In genomic region chr17:73718912-73719311, GRCh38 we compare ENCODE assay signal across 18 cellular contexts.
DNase-seq lines count a peak whose midpoint lies in the region; ATAC-seq, FAIRE-seq and TF ChIP-seq lines count a peak whose summit lies in the region.
"Had no signal": no experiment of that assay in that cellular context is flagged by ENCODE, and none has a peak within 500 bp of the region (broad histone marks: within the 10 kb centered on the region; RNA-seq: fewer than 3 reads in every experiment).

No MANE protein-coding gene starts in this region.

- H3K36me3 ChIP-seq in HepG2 (replicated peaks in 1 of 2; ENCODE audit: control insufficient read depth in 1 of 2, insufficient read depth in 2 of 2, low read length in 2 of 2) (no peaks in the 10 kb centered on the region), kidney (ENCODE audit: control insufficient read depth in 1 of 2, insufficient read depth in 2 of 2, low read length in 2 of 2) (no peaks in the 10 kb centered on the region)
- H3K36me3 ChIP-seq: SJSA1, uterus had no signal

- TF ChIP-seq RAD21 in HepG2 (CRISPR knock-in tag; IDR thresholded peaks at IDR 0.05) = no peak

- TF ChIP-seq EP300 in HepG2 (IDR thresholded peaks at IDR 0.05; ENCODE audit: low read depth in 2 of 2, low read length in 2 of 2) (no peak), HepG2 (CRISPR knock-in tag; IDR thresholded peaks at IDR 0.05; ENCODE audit: borderline replicate concordance) (no peak)

- H3K27ac ChIP-seq in HepG2 (ENCODE audit: extremely low read length, insufficient read depth, low read length) (no peak overlapping the region), substantia nigra (ENCODE audit: low read depth, low read length, poor library complexity, severe bottlenecking) (peak overlapping the region; percentile 94), kidney (ENCODE audit: low read depth in 2 of 2, low read length in 2 of 2) (no peak overlapping the region)
- H3K27ac ChIP-seq: SJSA1, uterus had no signal

- H3K4me2 ChIP-seq in HepG2 (ENCODE audit: low read depth, low read length) = peak overlapping the region; percentile 59

- intact Hi-C loops in HepG2 (cut with micrococcal nuclease; ENCODE audit: unreplicated experiment) = loop anchor here (10.0 kb wide), 1 partner anchor 64 kb away; no protein-coding TSS in a partner anchor
- intact Hi-C loops in kidney (cut with DNase I) = no loop called here

- POLR2A ChIA-PET in HepG2 (lab: Yijun Ruan, JAX) = interaction anchor here (1.2 kb wide), 1 partner anchor 79 kb away, joined by 3 read pairs; no protein-coding TSS in a partner anchor

- H3K4me3 ChIP-seq in HepG2 (replicated peaks in 1 of 3; ENCODE audit: insufficient read depth in 1 of 3, low read depth in 2 of 3, low read length in 3 of 3) = peak overlapping the region in 1 of 3 experiments; percentile 31; a peak in 1 of 6 replicates
- no peak overlapping the region for H3K4me3 ChIP-seq in kidney (ENCODE audit: low read length in 2 of 2)
- H3K4me3 ChIP-seq: SJSA1, smooth muscle cell, uterus had no signal

- CTCF ChIA-PET in HepG2 (lab: Yijun Ruan, JAX; ENCODE audit: low intra/inter-chr PET ratio, low total read pairs) = no interaction called here

- peaks cover 3 to 30% of the 10 kb centered on the region in 2 experiments; a peak in 4 of 5 replicates for H3K27me3 ChIP-seq in HepG2 (ENCODE audit: control insufficient read depth in 1 of 2, insufficient read depth in 2 of 2, low read length in 2 of 2)
- H3K27me3 ChIP-seq: uterus had no signal

- WGBS in HepG2 (ENCODE audit: low lambda C conversion rate) = 7% methylated on average over 9 of the region's 9 CpGs

- H3K9ac ChIP-seq in HepG2 (ENCODE audit: insufficient read depth, low read depth, low read length) (no peak overlapping the region), kidney (ENCODE audit: low read length in 2 of 2) (no peak overlapping the region)

- H3K4me1 ChIP-seq in HepG2 (ENCODE audit: insufficient read depth, low read length) (peaks cover 24% of the 10 kb centered on the region), kidney (ENCODE audit: control insufficient read depth in 1 of 2, insufficient read depth in 1 of 2, low read depth in 1 of 2, low read length in 2 of 2) (peaks cover 0 to 7% of the 10 kb centered on the region in 2 donors)
- H3K4me1 ChIP-seq: SJSA1, uterus had no signal

- H2AFZ ChIP-seq in HepG2 (ENCODE audit: low read length) = no peak overlapping the region

- H3K9me3 ChIP-seq in HepG2 (ENCODE audit: low read length) (no peaks in the 10 kb centered on the region), kidney (ENCODE audit: control insufficient read depth in 1 of 2, low read length in 2 of 2) (no peaks in the 10 kb centered on the region)
- H3K9me3 ChIP-seq: SJSA1, uterus had no signal

- no TSS peak for BruUV-seq in HepG2 (replicated peaks; lab: Mats Ljungman, UMichigan)

- DNase-seq in SKM-1 treated with dmso at 0.1 percent for 144 hours (lab: John Stamatoyannopoulos, UW; ENCODE audit: unreplicated experiment) = peak; percentile 10
- DNase-seq in SKM-1 (lab: John Stamatoyannopoulos, UW; ENCODE audit: unreplicated experiment) = no peak
- peak; percentile 19 for DNase-seq in SK-N-DZ (ENCODE audit: low spot score)
- no peak for DNase-seq in HepG2 (ENCODE audit: low spot score)
- peak in 10 of 49 donors; percentile 2 to 46 (median 27) for DNase-seq in substantia nigra (lab: John Stamatoyannopoulos, UW)
- DNase-seq in kidney = no peak
- no peak for DNase-seq in cerebellar nuclear complex (lab: John Stamatoyannopoulos, UW)
- DNase-seq: ACHN; activated CD8-positive, alpha-beta T cell treated with anti-CD3 and anti-CD28 coated beads for 36 hours; activated T-cell treated with anti-CD3 and anti-CD28 coated beads, Interleukin-2, amount 50 U/mL, for 72 hours; cortex of kidney; MM.1S; NCI-H226; stimulated activated naive CD4-positive, alpha-beta T cell; uterus had no signal

- no peak for TF ChIP-seq POLR2A in HepG2 (IDR thresholded peaks at IDR 0.05; ENCODE audit: insufficient read depth in 1 of 2, low read depth in 2 of 2, low read length in 2 of 2)

- in situ Hi-C loops in HepG2 (cut with HindIII; ENCODE audit: extremely low pct_ligation_motif_present, low pct_unique_long_range_greater_than_20kb) = loop anchor here (10.0 kb wide), 1 partner anchor 294 kb away; no protein-coding TSS in a partner anchor

- H3K79me2 ChIP-seq in HepG2 (ENCODE audit: insufficient read depth, low read length) = no peaks in the 10 kb centered on the region

- peak; percentile 57 for ATAC-seq in HepG2
- no peak for ATAC-seq in GM18873 (IDR thresholded peaks at IDR 0.05; ENCODE audit: low FRiP score, unreplicated experiment)
- ATAC-seq: activated CD8-positive, alpha-beta T cell treated with anti-CD3 and anti-CD28 coated beads for 36 hours; activated T-cell treated with anti-CD3 and anti-CD28 coated beads, Interleukin-2, amount 50 U/mL, for 72 hours had no signal

- peak; percentile 40 for FAIRE-seq in HepG2 (lab: Jason Lieb, UNC)
- FAIRE-seq in kidney (lab: Jason Lieb, UNC) = no peak

- H4K20me1 ChIP-seq in HepG2 (ENCODE audit: insufficient read depth, low read length) = no peaks in the 10 kb centered on the region

- no peak for TF ChIP-seq CTCF in HepG2 (CRISPR knock-in tag; IDR thresholded peaks at IDR 0.05)
- no peak for TF ChIP-seq CTCF in kidney (IDR thresholded peaks at IDR 0.05; ENCODE audit: borderline replicate concordance, extremely low read depth, insufficient read depth)

TF ChIP-seq in HepG2, 621 proteins besides CTCF, POLR2A, EP300 and RAD21 (continues in another document):
- TF ChIP-seq SKI (IDR thresholded peaks at IDR 0.05; ENCODE audit: partially characterized antibody) (peak; percentile 88), AHDC1 (CRISPR knock-in tag; IDR thresholded peaks at IDR 0.05; ENCODE audit: borderline replicate concordance) (0 out of 2 replicates have a peak, but pooled peaks have one; percentile 29), PATZ1 (CRISPR knock-in tag; IDR thresholded peaks at IDR 0.05) (0 out of 2 replicates have a peak, but pooled peaks have one; percentile 12), NR2C2 (CRISPR knock-in tag; IDR thresholded peaks at IDR 0.05; ENCODE audit: borderline replicate concordance) (peak; percentile 80), NR2F1 (CRISPR knock-in tag; IDR thresholded peaks at IDR 0.05) (peak; percentile 81 to 89; a peak in 3 of 4 replicates), FOXK2 (IDR thresholded peaks at IDR 0.05) (peak; percentile 37; the same call in 1 of the 2 replicates), TBL1XR1 (IDR thresholded peaks at IDR 0.05; ENCODE audit: borderline replicate concordance, low read length, partially characterized antibody) (peak; percentile 72), MAX (IDR thresholded peaks at IDR 0.05) (peak; percentile 49; the same call in 1 of the 2 replicates), ESRRA (CRISPR knock-in tag; IDR thresholded peaks at IDR 0.05; ENCODE audit: low read depth) (peak; percentile 8; the same call in 1 of the 2 replicates)

Comparison
In these comparisons a context has a peak if more than half of its experiments do, and no peak if none do; other contexts are left out.
1. DNase-seq: peak in SKM-1 treated with dmso at 0.1 percent for 144 hours (single experiment) and SK-N-DZ (single experiment); none in SKM-1 (single experiment), HepG2 (single experiment), kidney (single experiment) and cerebellar nuclear complex (0 of 2).